Comparison of ENCODE assay signal across 9 cellular contexts in the genomic region with DNA sequence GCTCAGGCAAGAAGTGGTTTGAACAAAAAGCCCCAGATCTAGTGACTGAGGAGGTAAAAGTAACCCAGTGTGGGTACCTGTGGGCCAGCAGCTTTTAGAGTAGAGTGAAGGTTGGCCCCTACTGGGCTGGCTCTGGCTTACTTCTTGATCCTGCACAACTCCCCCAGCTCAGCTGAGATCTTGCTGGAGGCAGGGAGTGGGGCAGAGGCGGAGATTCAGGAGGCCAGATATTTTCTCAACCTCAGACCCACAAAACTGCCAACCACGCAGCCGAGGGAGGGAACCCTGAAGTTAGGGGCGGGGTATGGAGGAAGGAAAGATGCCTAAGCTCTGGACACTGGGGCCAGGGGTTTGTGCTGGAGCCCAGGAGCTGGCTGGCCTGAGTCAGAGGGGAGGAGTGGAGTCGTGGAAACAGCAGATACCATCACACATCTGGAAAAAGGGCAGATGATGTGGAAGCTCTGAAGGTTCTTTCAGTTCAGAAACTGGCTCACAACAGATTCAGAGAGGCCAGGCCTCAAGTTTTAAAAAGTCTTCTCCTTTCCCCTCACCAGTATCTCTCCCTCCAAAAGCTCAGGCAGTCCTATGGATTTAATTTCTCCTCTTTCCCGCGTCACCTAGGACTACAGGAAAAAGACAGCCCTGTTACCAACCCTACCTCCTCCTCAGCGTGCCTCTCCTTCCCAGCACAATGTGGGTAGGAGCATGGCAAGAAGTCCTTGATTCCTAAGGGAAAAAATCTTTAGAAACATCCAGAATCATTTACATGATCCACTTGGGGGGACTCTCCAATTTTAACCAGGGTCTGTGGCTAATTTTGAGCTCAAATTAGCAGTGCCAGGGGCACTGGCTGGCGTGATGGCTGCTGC. TPM values are rescaled to one million over a fixed set of nuclear protein-coding genes. Genes with fewer than 3 reads are reported as not detected.
A peak's percentile ranks its signal among the peaks of the same experiment; 100 is the strongest.
DNase-seq lines count a peak whose midpoint lies in the region; ATAC-seq, FAIRE-seq and TF ChIP-seq lines count a peak whose summit lies in the region.
"Had no signal": no experiment of that assay in that cellular context is flagged by ENCODE, and none has a peak within 500 bp of the region (broad histone marks: within the 10 kb centered on the region; RNA-seq: fewer than 3 reads in every experiment).

No MANE protein-coding gene starts in this region.

- peaks cover 2% of the 10 kb centered on the region for H3K36me3 Mint-ChIP-seq in activated naive CD4-positive, alpha-beta T cell treated with anti-CD3 and anti-CD28 coated beads, Interleukin-2, amount 50 U/mL, for 24 hours
- no peaks in the 10 kb centered on the region for H3K36me3 Mint-ChIP-seq in activated naive CD4-positive, alpha-beta T cell treated with anti-CD3 and anti-CD28 coated beads for 36 hours (ENCODE audit: low read depth)
- H3K36me3 Mint-ChIP-seq in activated T-helper 1 cell treated with anti-CD3 and anti-CD28 coated beads, Interleukin-12 subunit alpha, Interleukin-12 subunit beta, Interleukin-2, Interleukin-4 antibody, amounts not matched to agents 30 ng/mL and 10 ng/mL and 1 ng/mL, durations not matched to agents 14 hours and 24 hours and 36 hours (ENCODE audit: low read depth): peaks cover 14% of the 10 kb centered on the region

- H3K27me3 Mint-ChIP-seq in activated naive CD4-positive, alpha-beta T cell treated with anti-CD3 and anti-CD28 coated beads, Interleukin-2, amount 50 U/mL, for 24 hours: no peaks in the 10 kb centered on the region
- H3K27me3 Mint-ChIP-seq in activated naive CD4-positive, alpha-beta T cell treated with anti-CD3 and anti-CD28 coated beads for 36 hours (ENCODE audit: low read depth): no peaks in the 10 kb centered on the region
- H3K27me3 Mint-ChIP-seq in activated T-helper 1 cell treated with anti-CD3 and anti-CD28 coated beads, Interleukin-12 subunit alpha, Interleukin-12 subunit beta, Interleukin-2, Interleukin-4 antibody, amounts not matched to agents 30 ng/mL and 10 ng/mL and 1 ng/mL, durations not matched to agents 14 hours and 24 hours and 36 hours (ENCODE audit: insufficient read depth): no peaks in the 10 kb centered on the region

- TF ChIP-seq CTCF in tibial nerve (IDR thresholded peaks at IDR 0.05) (no peak), HepG2 (CRISPR knock-in tag; IDR thresholded peaks at IDR 0.05) (no peak)

- H3K4me3 ChIP-seq in tibial nerve: no peak overlapping the region
- no peak overlapping the region for H3K4me3 ChIP-seq in HepG2 (replicated peaks in 1 of 3; ENCODE audit: insufficient read depth in 1 of 3, low read depth in 2 of 3, low read length in 3 of 3)

- no peaks in the 10 kb centered on the region for H3K27me3 ChIP-seq in tibial nerve
- no peaks in the 10 kb centered on the region for H3K27me3 ChIP-seq in HepG2 (ENCODE audit: control insufficient read depth in 1 of 2, insufficient read depth in 2 of 2, low read length in 2 of 2)

- 44 to 55% methylated on average over 9 of the region's 9 CpGs for WGBS in tibial nerve, 2 donors
- 93% methylated on average over 9 of the region's 9 CpGs for WGBS in HepG2 (ENCODE audit: low lambda C conversion rate)

- H3K4me1 Mint-ChIP-seq in activated naive CD4-positive, alpha-beta T cell treated with anti-CD3 and anti-CD28 coated beads, Interleukin-2, amount 50 U/mL, for 24 hours: peaks cover 33% of the 10 kb centered on the region
- peaks cover 42% of the 10 kb centered on the region for H3K4me1 Mint-ChIP-seq in activated naive CD4-positive, alpha-beta T cell treated with anti-CD3 and anti-CD28 coated beads for 36 hours (ENCODE audit: low read depth)
- H3K4me1 Mint-ChIP-seq in activated T-helper 1 cell treated with anti-CD3 and anti-CD28 coated beads, Interleukin-12 subunit alpha, Interleukin-12 subunit beta, Interleukin-2, Interleukin-4 antibody, amounts not matched to agents 30 ng/mL and 10 ng/mL and 1 ng/mL, durations not matched to agents 14 hours and 24 hours and 36 hours (ENCODE audit: low read depth): peaks cover 32% of the 10 kb centered on the region

- H3K27ac ChIP-seq in tibial nerve (peak overlapping the region in 3 of 4 donors; percentile 30 to 79 (median 46)), HepG2 (ENCODE audit: extremely low read length, insufficient read depth, low read length) (no peak overlapping the region)

- TF ChIP-seq EP300 in tibial nerve (IDR thresholded peaks at IDR 0.05) (no peak), HepG2 (IDR thresholded peaks at IDR 0.05; ENCODE audit: low read depth in 2 of 2, low read length in 2 of 2) (no peak), HepG2 (CRISPR knock-in tag; IDR thresholded peaks at IDR 0.05; ENCODE audit: borderline replicate concordance) (no peak)

- TF ChIP-seq RAD21 in HepG2 (CRISPR knock-in tag; IDR thresholded peaks at IDR 0.05): no peak

- no TSS peak for BruUV-seq in HepG2 (replicated peaks; lab: Mats Ljungman, UMichigan)

- in situ Hi-C loops in HepG2 (cut with HindIII; ENCODE audit: extremely low pct_ligation_motif_present, low pct_unique_long_range_greater_than_20kb): no loop called here

- POLR2A ChIA-PET in HepG2 (lab: Yijun Ruan, JAX): interaction anchor here (1.6 kb wide), 1 partner anchor 17 kb away, joined by 4 read pairs; no protein-coding TSS in a partner anchor

- intact Hi-C loops in activated naive CD4-positive, alpha-beta T cell treated with anti-CD3 and anti-CD28 coated beads for 36 hours (cut with micrococcal nuclease): loop anchor here (10.0 kb wide), 2 partner anchors 237 to 317 kb away; partner anchors contain the start of gene FLOT2
- intact Hi-C loops in activated T-helper 1 cell treated with anti-CD3 and anti-CD28 coated beads, Interleukin-12 subunit alpha, Interleukin-12 subunit beta, Interleukin-2, Interleukin-4 antibody, amounts not matched to agents 30 ng/mL and 10 ng/mL and 1 ng/mL, durations not matched to agents 14 hours and 24 hours and 36 hours (cut with micrococcal nuclease): no loop called here
- intact Hi-C loops in HepG2 (cut with micrococcal nuclease; ENCODE audit: unreplicated experiment): no loop called here

- H3K36me3 ChIP-seq in tibial nerve: peaks cover 0 to 22% (median 0%) of the 10 kb centered on the region in 3 donors
- peaks cover 11 to 30% of the 10 kb centered on the region in 2 experiments for H3K36me3 ChIP-seq in HepG2 (replicated peaks in 1 of 2; ENCODE audit: control insufficient read depth in 1 of 2, insufficient read depth in 2 of 2, low read length in 2 of 2)

- FAIRE-seq in HepG2 (lab: Jason Lieb, UNC): no peak

- ATAC-seq in HepG2: no peak

- CTCF ChIA-PET in activated naive CD4-positive, alpha-beta T cell treated with anti-CD3 and anti-CD28 coated beads for 36 hours (lab: Charles Lee): interaction anchor here (0.5 to 6.3 kb wide), 16 partner anchors 8 to 222 kb away, joined by 3 to 49 read pairs (median 3); partner anchors contain the start of gene MYO18A
- CTCF ChIA-PET in HepG2 (lab: Yijun Ruan, JAX; ENCODE audit: low intra/inter-chr PET ratio, low total read pairs): no interaction called here

- no peak overlapping the region for H3K4me2 ChIP-seq in HepG2 (ENCODE audit: low read depth, low read length)

- H3K4me1 ChIP-seq in tibial nerve (peaks cover 0 to 47% (median 16%) of the 10 kb centered on the region in 4 donors), HepG2 (ENCODE audit: insufficient read depth, low read length) (peaks cover 29% of the 10 kb centered on the region)

- TF ChIP-seq POLR2A in tibial nerve (IDR thresholded peaks at IDR 0.05): no peak
- no peak for TF ChIP-seq POLR2A in HepG2 (IDR thresholded peaks at IDR 0.05; ENCODE audit: insufficient read depth in 1 of 2, low read depth in 2 of 2, low read length in 2 of 2)

- H3K79me2 ChIP-seq in HepG2 (ENCODE audit: insufficient read depth, low read length): peaks cover 2% of the 10 kb centered on the region

- H3K4me3 Mint-ChIP-seq in activated naive CD4-positive, alpha-beta T cell treated with anti-CD3 and anti-CD28 coated beads, Interleukin-2, amount 50 U/mL, for 24 hours: no peak overlapping the region
- H3K4me3 Mint-ChIP-seq in activated naive CD4-positive, alpha-beta T cell treated with anti-CD3 and anti-CD28 coated beads for 36 hours: no peak overlapping the region
- no peak overlapping the region for H3K4me3 Mint-ChIP-seq in activated T-helper 1 cell treated with anti-CD3 and anti-CD28 coated beads, Interleukin-12 subunit alpha, Interleukin-12 subunit beta, Interleukin-2, Interleukin-4 antibody, amounts not matched to agents 30 ng/mL and 10 ng/mL and 1 ng/mL, durations not matched to agents 14 hours and 24 hours and 36 hours

- no peaks in the 10 kb centered on the region for H3K9me3 Mint-ChIP-seq in activated naive CD4-positive, alpha-beta T cell treated with anti-CD3 and anti-CD28 coated beads, Interleukin-2, amount 50 U/mL, for 24 hours
- no peaks in the 10 kb centered on the region for H3K9me3 Mint-ChIP-seq in activated naive CD4-positive, alpha-beta T cell treated with anti-CD3 and anti-CD28 coated beads for 36 hours
- H3K9me3 Mint-ChIP-seq in activated T-helper 1 cell treated with anti-CD3 and anti-CD28 coated beads, Interleukin-12 subunit alpha, Interleukin-12 subunit beta, Interleukin-2, Interleukin-4 antibody, amounts not matched to agents 30 ng/mL and 10 ng/mL and 1 ng/mL, durations not matched to agents 14 hours and 24 hours and 36 hours: no peaks in the 10 kb centered on the region

- DNase-seq in activated naive CD4-positive, alpha-beta T cell treated with anti-CD3 and anti-CD28 coated beads for 36 hours: no peak
- no peak for DNase-seq in activated T-helper 1 cell treated with anti-CD3 and anti-CD28 coated beads, Interleukin-12 subunit alpha, Interleukin-12 subunit beta, Interleukin-2, Interleukin-4 antibody, amounts not matched to agents 30 ng/mL and 10 ng/mL and 1 ng/mL, durations not matched to agents 14 hours and 24 hours and 36 hours (ENCODE audit: low spot score)
- DNase-seq in kidney glomerular epithelial cell (lab: John Stamatoyannopoulos, UW) (peak; percentile 34), tibial nerve (ENCODE audit: low spot score in 2 of 2) (no peak), HepG2 (ENCODE audit: low spot score) (no peak), RPMI8226 (no peak)
- no peak for DNase-seq in stimulated activated naive CD4-positive, alpha-beta T cell (lab: John Stamatoyannopoulos, UW)
- DNase-seq: NCI-H2029 had no signal

- peak overlapping the region; percentile 53 for H3K27ac Mint-ChIP-seq in activated naive CD4-positive, alpha-beta T cell treated with anti-CD3 and anti-CD28 coated beads, Interleukin-2, amount 50 U/mL, for 24 hours
- H3K27ac Mint-ChIP-seq in activated naive CD4-positive, alpha-beta T cell treated with anti-CD3 and anti-CD28 coated beads for 36 hours: no peak overlapping the region
- peak overlapping the region; percentile 64 for H3K27ac Mint-ChIP-seq in activated T-helper 1 cell treated with anti-CD3 and anti-CD28 coated beads, Interleukin-12 subunit alpha, Interleukin-12 subunit beta, Interleukin-2, Interleukin-4 antibody, amounts not matched to agents 30 ng/mL and 10 ng/mL and 1 ng/mL, durations not matched to agents 14 hours and 24 hours and 36 hours

- H4K20me1 ChIP-seq in HepG2 (ENCODE audit: insufficient read depth, low read length): peaks cover 28% of the 10 kb centered on the region; the same call in 1 of the 2 replicates

- H3K9ac ChIP-seq in HepG2 (ENCODE audit: insufficient read depth, low read depth, low read length): no peak overlapping the region

- no peaks in the 10 kb centered on the region for H3K9me3 ChIP-seq in tibial nerve
- no peaks in the 10 kb centered on the region for H3K9me3 ChIP-seq in HepG2 (ENCODE audit: low read length)

- H2AFZ ChIP-seq in HepG2 (ENCODE audit: low read length): no peak overlapping the region

RNA-seq across cellular contexts. Expression of gene MYO18A, which starts 48.1 kb away (rescaled TPM):
- 10 to 100 TPM; 23.8 to 25.0 TPM for total RNA-seq in activated naive CD4-positive, alpha-beta T cell treated with anti-CD3 and anti-CD28 coated beads for 36 hours
- total RNA-seq in activated T-helper 1 cell treated with anti-CD3 and anti-CD28 coated beads, Interleukin-12 subunit alpha, Interleukin-12 subunit beta, Interleukin-2, Interleukin-4 antibody, amounts not matched to agents 30 ng/mL and 10 ng/mL and 1 ng/mL, durations not matched to agents 14 hours and 24 hours and 36 hours: 38.2 and 40.5 TPM in 2 replicates
- 100 to 1,000 TPM in 3 of 4 donors, 10 to 100 TPM in 1; 71.6 to 125 (median 104) TPM for total RNA-seq in tibial nerve
- total RNA-seq in HepG2 (2016; rRNA removed; fragmentation: Illumina TruSeq; extraction: Trizol): 21.2 and 24.8 TPM in 2 replicates
- 4.9 and 7.5 TPM in 2 replicates for total RNA-seq in HepG2 (2016; cell fraction: cytosol; rRNA removed; fragmentation: Illumina TruSeq; extraction: Trizol; ENCODE audit: low read depth)
- total RNA-seq in HepG2 (2016; cell fraction: insoluble cytoplasmic fraction; rRNA removed; fragmentation: Illumina TruSeq; extraction: Trizol): 16.3 and 25.6 TPM in 2 replicates
- total RNA-seq in HepG2 (2016; cell fraction: membrane; rRNA removed; fragmentation: Illumina TruSeq; extraction: Trizol): 5.8 and 6.0 TPM in 2 replicates
- total RNA-seq in HepG2 (2016; cell fraction: nucleus; rRNA removed; fragmentation: Illumina TruSeq; extraction: Trizol): 24.8 and 30.3 TPM in 2 replicates
- 16.8 and 23.2 TPM in 2 replicates for polyA plus RNA-seq in HepG2 (2011; rRNA removed)
- 8.3 and 9.6 TPM in 2 replicates for polyA plus RNA-seq in HepG2 (2011; cell fraction: cytosol; rRNA removed)
- polyA plus RNA-seq in HepG2 (2011; cell fraction: nucleus; rRNA removed): 155 and 159 TPM in 2 replicates
- 42.0 and 44.5 TPM in 2 replicates for polyA plus RNA-seq in HepG2 (2012)
- polyA plus RNA-seq in HepG2 (2016; cell fraction: cytosol; fragmentation: Illumina TruSeq; extraction: Trizol; ENCODE audit: low read depth): 0.96 and 1.4 TPM in 2 replicates
- 16.0 and 20.4 TPM in 2 replicates for polyA plus RNA-seq in HepG2 (2016; cell fraction: insoluble cytoplasmic fraction; fragmentation: Illumina TruSeq; extraction: Trizol; ENCODE audit: low read depth)
- 2.4 and 3.0 TPM in 2 replicates for polyA plus RNA-seq in HepG2 (2016; cell fraction: membrane; fragmentation: Illumina TruSeq; extraction: Trizol; ENCODE audit: low read depth)
- 72.8 and 77.7 TPM in 2 replicates for polyA plus RNA-seq in HepG2 (2016; cell fraction: nucleus; fragmentation: Illumina TruSeq; extraction: Trizol; ENCODE audit: insufficient read depth, low read depth)
- polyA minus RNA-seq in HepG2 (2011; rRNA and poly(A)+ RNA removed; ENCODE audit: low replicate concordance): 39.4 and 67.1 TPM in 2 replicates
- 13.7 and 17.4 TPM in 2 replicates for polyA minus RNA-seq in HepG2 (2011; cell fraction: cytosol; rRNA and poly(A)+ RNA removed)
- polyA minus RNA-seq in HepG2 (2011; cell fraction: nucleus; rRNA and poly(A)+ RNA removed): 65.8 and 83.4 TPM in 2 replicates
